12 cellular contexts compared by ENCODE assay signal in genomic region chr2:100900156-100900795, GRCh38.
"Had no signal": no experiment of that assay in that cellular context is flagged by ENCODE, and none has a peak within 500 bp of the region (broad histone marks: within the 10 kb centered on the region; RNA-seq: fewer than 3 reads in every experiment).

No MANE protein-coding gene starts in this region.

- ATAC-seq: effector memory CD8-positive, alpha-beta T cell; gastroesophageal sphincter; heart left ventricle; left ventricle myocardium superior; stimulated activated naive B cell treated with anti-CD40 and anti-IgM and Interleukin-4, amounts not matched to agents 10 μg/mL and 1 μg/mL and 100 μg/mL, for 72 hours had no signal

- H3K9me3 ChIP-seq: gastroesophageal sphincter had no signal

- H3K36me3 ChIP-seq: WERI-Rb-1 had no signal

- H3K4me3 ChIP-seq: gastroesophageal sphincter, heart left ventricle had no signal

- H3K27me3 ChIP-seq: gastroesophageal sphincter, heart left ventricle had no signal

- H3K27ac ChIP-seq: gastroesophageal sphincter, heart left ventricle, WERI-Rb-1 had no signal

- DNase-seq: activated CD4-positive, alpha-beta T cell treated with anti-CD3 and anti-CD28 coated beads for 1 hour; activated gamma-delta T cell; caudate nucleus; effector memory CD8-positive, alpha-beta T cell; heart left ventricle; left ventricle myocardium superior; occipital lobe; posterior cingulate gyrus; stimulated activated naive B cell treated with anti-CD40 and anti-IgM and Interleukin-4, amounts not matched to agents 10 μg/mL and 1 μg/mL and 100 μg/mL, for 72 hours; T-helper 2 cell; WERI-Rb-1 had no signal
